In genomic region chr15:33234019-33234418, GRCh38 we compare ENCODE assay signal across 8 cellular contexts. TPM values are rescaled to one million over a fixed set of nuclear protein-coding genes. Genes with fewer than 3 reads are reported as not detected.
DNase-seq lines count a peak whose midpoint lies in the region; FAIRE-seq lines count a peak whose summit lies in the region.

No MANE protein-coding gene starts in this region.

- no peak overlapping the region for H3K4me3 ChIP-seq in HAP-1

- no peak for FAIRE-seq in urothelium cell line (lab: Jason Lieb, UNC)

- DNase-seq in Ammon's horn (ENCODE audit: low spot score) (peak; percentile 48), HAP-1 (ENCODE audit: low spot score in 2 of 2) (peak; percentile 8 to 18), SK-N-DZ (ENCODE audit: low spot score) (peak; percentile 65), glomerular visceral epithelial cell (ENCODE audit: extremely low spot score) (peak; percentile 68), urothelium cell line (ENCODE audit: low spot score) (peak; percentile 37), NCI-H146 treated with DMSO at 0.1 percent for 48 hours (lab: John Stamatoyannopoulos, UW; ENCODE audit: unreplicated experiment) (no peak), NCI-H187 (lab: John Stamatoyannopoulos, UW) (no peak), NCI-H226 (no peak)

- peaks cover 47% of the 10 kb centered on the region for H3K27me3 ChIP-seq in HAP-1 (ENCODE audit: low read depth)

- no peaks in the 10 kb centered on the region for H3K4me1 ChIP-seq in HAP-1

- H3K36me3 ChIP-seq in HAP-1 (replicated peaks), result no peaks in the 10 kb centered on the region

- in situ Hi-C loops in HAP-1 (cut with MboI; ENCODE audit: low sequenced_read_pairs), result no loop called here

- H3K9me3 ChIP-seq in HAP-1, result no peaks in the 10 kb centered on the region

RNA-seq across cellular contexts. Expression of gene FMN1, which starts 39.5 kb away (rescaled TPM):
- polyA plus RNA-seq in SK-N-DZ (2014; cell fraction: cytosol; rRNA removed), result 2.0 and 2.2 TPM in 2 replicates
- 1.3 and 1.7 TPM in 2 replicates for polyA plus RNA-seq in SK-N-DZ (2014; cell fraction: nucleus; rRNA removed)

Comparison
In these comparisons a context has a peak if more than half of its experiments do, and no peak if none do; other contexts are left out.
1. DNase-seq: peak in Ammon's horn (single experiment), HAP-1 (2 of 2), SK-N-DZ (single experiment), glomerular visceral epithelial cell (single experiment) and urothelium cell line (single experiment); none in NCI-H146 treated with DMSO at 0.1 percent for 48 hours (single experiment), NCI-H187 (0 of 2) and NCI-H226 (single experiment).